In the genomic region with DNA sequence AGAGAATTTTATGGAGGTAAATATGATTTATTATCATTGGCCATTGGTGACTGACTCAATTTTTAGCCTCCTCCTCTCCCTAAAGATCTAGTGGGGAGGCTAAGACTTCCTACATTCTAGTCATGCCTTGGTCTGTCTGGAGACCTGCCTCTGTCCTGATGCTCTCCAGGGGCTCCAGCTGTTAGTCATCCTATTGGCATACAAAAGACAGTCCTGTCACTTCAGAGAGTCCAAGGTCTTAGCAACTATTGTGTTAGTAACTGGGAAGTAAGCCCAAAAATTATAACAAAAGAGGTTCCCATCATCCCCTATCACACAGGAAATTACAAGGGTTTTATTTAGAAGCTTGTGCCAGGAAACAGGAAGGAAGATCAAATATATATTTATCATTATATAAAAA, we compare ENCODE assay signal across 14 cellular contexts.
"Had no signal": no experiment of that assay in that cellular context is flagged by ENCODE, and none has a peak within 500 bp of the region (broad histone marks: within the 10 kb centered on the region; RNA-seq: fewer than 3 reads in every experiment).

No MANE protein-coding gene starts in this region.

- DNase-seq: KBM-7, NCI-H1092, NCI-H1105 treated with DMSO at 0.1 percent for 48 hours, NCI-H1436, NCI-H187, NCI-H2029, NCI-H2081 treated with DMSO at 0.1 percent for 48 hours, NCI-H2227 treated with DMSO at 0.1 percent for 48 hours, NCI-H524, NCI-H526 treated with DMSO at 0.1 percent for 48 hours, NCI-H774, RPMI8226, SHP77, SK-N-SH had no signal
